In the genomic region with DNA sequence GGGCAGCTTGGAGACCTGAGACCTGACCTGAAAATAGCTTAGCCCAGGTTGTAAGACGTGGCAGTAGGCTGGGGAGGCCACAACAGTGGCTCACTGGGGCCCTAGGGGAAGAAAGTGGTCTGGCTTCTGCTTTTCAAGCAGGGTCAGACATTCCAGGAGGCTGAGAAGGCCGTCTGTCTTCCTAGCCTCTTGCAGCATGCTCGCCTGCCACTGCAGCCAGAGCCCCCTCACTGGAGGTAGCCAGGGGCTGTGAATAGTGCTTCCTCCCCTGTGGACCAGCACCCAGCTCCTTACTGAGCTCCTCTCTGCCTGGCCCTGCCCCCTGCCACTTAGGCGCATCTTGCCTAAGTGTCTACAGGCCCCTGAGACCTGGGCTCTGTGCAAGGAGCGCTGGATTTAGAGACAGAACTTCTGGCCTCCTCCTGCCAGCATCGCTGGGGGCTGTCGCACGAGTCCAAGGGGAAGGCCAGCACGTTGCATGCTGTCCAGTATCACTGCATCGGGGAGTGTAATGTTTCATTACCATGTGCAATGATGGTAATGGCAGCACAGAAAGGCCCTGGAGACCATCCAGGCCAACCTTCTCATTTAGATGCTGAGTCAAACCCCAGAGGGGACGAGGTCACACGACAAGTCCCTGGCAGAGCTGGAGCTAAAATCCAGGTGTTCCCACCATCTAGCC, we compare ENCODE assay signal across 8 cellular contexts. TPM values are rescaled to one million over a fixed set of nuclear protein-coding genes. Genes with fewer than 3 reads are reported as not detected.
DNase-seq lines count a peak whose midpoint lies in the region; ATAC-seq, FAIRE-seq and TF ChIP-seq lines count a peak whose summit lies in the region.
"Had no signal": no experiment of that assay in that cellular context is flagged by ENCODE, and none has a peak within 500 bp of the region (broad histone marks: within the 10 kb centered on the region; RNA-seq: fewer than 3 reads in every experiment).

No MANE protein-coding gene starts in this region.

- H3K9ac ChIP-seq in kidney (ENCODE audit: low read length in 2 of 2) = peak overlapping the region; percentile 4 to 29

- in situ Hi-C loops in astrocyte of the cerebellum (cut with HindIII; ENCODE audit: low sequenced_read_pairs) = no loop called here

- DNase-seq in astrocyte of the cerebellum (ENCODE audit: low read depth) (peak; percentile 76), kidney (no peak), upper lobe of left lung (no peak), NCI-H2171 (lab: John Stamatoyannopoulos, UW) (no peak)
- DNase-seq in central memory CD4-positive, alpha-beta T cell = no peak

- H3K36me3 ChIP-seq in KOPT-K1 (ENCODE audit: insufficient read depth, low read length) = peaks cover 10% of the 10 kb centered on the region; the same call in 1 of the 2 replicates
- no peaks in the 10 kb centered on the region for H3K36me3 ChIP-seq in kidney (ENCODE audit: control insufficient read depth in 1 of 2, insufficient read depth in 2 of 2, low read length in 2 of 2)
- H3K36me3 ChIP-seq in upper lobe of left lung = no peaks in the 10 kb centered on the region

- TF ChIP-seq EP300 in upper lobe of left lung (IDR thresholded peaks at IDR 0.05) = no peak

- H3K27me3 ChIP-seq in upper lobe of left lung = no peaks in the 10 kb centered on the region

- H3K4me3 ChIP-seq in astrocyte of the cerebellum (ENCODE audit: low read depth, low read length) (no peak overlapping the region), kidney (ENCODE audit: low read length in 2 of 2) (no peak overlapping the region), upper lobe of left lung (no peak overlapping the region)

- peak in 1 of 2 donors; percentile 46 for ATAC-seq in upper lobe of left lung (ENCODE audit: low FRiP score in 2 of 2)
- no peak for ATAC-seq in GM21381 (IDR thresholded peaks at IDR 0.05; ENCODE audit: unreplicated experiment)

- FAIRE-seq in kidney (lab: Jason Lieb, UNC) = no peak
- FAIRE-seq: colon had no signal

- H3K4me1 ChIP-seq in kidney (ENCODE audit: control insufficient read depth in 1 of 2, insufficient read depth in 1 of 2, low read depth in 1 of 2, low read length in 2 of 2) = peaks cover 85 to 86% of the 10 kb centered on the region in 2 donors
- peaks cover 96 to 100% (median 99%) of the 10 kb centered on the region in 4 donors for H3K4me1 ChIP-seq in upper lobe of left lung

- H3K9me3 ChIP-seq in KOPT-K1 (ENCODE audit: insufficient read depth, low read length, poor library complexity, severe bottlenecking) (no peaks in the 10 kb centered on the region), kidney (ENCODE audit: control insufficient read depth in 1 of 2, low read length in 2 of 2) (no peaks in the 10 kb centered on the region), upper lobe of left lung (no peaks in the 10 kb centered on the region)

- intact Hi-C loops in kidney (cut with DNase I) = no loop called here

- 54 to 59% methylated on average over 9 to 10 of the region's 12 CpGs for WGBS in upper lobe of left lung, 2 donors

- no peak for TF ChIP-seq POLR2A in upper lobe of left lung (IDR thresholded peaks at IDR 0.05)

- TF ChIP-seq CTCF in astrocyte of the cerebellum (IDR thresholded peaks at IDR 0.05; ENCODE audit: low read depth, low read length, missing control alignments) = peak; percentile 14
- no peak for TF ChIP-seq CTCF in kidney (IDR thresholded peaks at IDR 0.05; ENCODE audit: borderline replicate concordance, extremely low read depth, insufficient read depth)
- TF ChIP-seq CTCF in upper lobe of left lung (IDR thresholded peaks at IDR 0.05) = no peak

- H3K27ac ChIP-seq in KOPT-K1 (ENCODE audit: low read depth, low read length, poor library complexity, severe bottlenecking) (peak overlapping the region; percentile 23), kidney (ENCODE audit: low read depth in 2 of 2, low read length in 2 of 2) (peak overlapping the region; percentile 74 to 91), upper lobe of left lung (peak overlapping the region; percentile 45 to 89 (median 80))

RNA-seq across cellular contexts. Expression of a gene that starts 12.7 kb away (rescaled TPM):
- total RNA-seq in kidney (97.6 TPM), upper lobe of left lung (10 to 100 TPM; 51.0 to 99.2 (median 91.8) TPM)
- polyA plus RNA-seq in kidney (ENCODE audit: insufficient read depth, low read depth, low replicate concordance) = 14.2 TPM

Comparison
In these comparisons a context has a peak if more than half of its experiments do, and no peak if none do; other contexts are left out.
1. H3K27ac ChIP-seq: peak in every context shown above with its lines; median percentile 82 in kidney; 80 in upper lobe of left lung; 23 in KOPT-K1.